ENCODE assay signal across 1 cellular context in genomic region chr13:23620613-23621315, GRCh38.
TF ChIP-seq lines count a peak whose summit lies in the region.

No MANE protein-coding gene starts in this region.

TF ChIP-seq in IMR-90, 13 proteins besides CTCF, POLR2A, EP300 and RAD21 (continued from another document):
- TF ChIP-seq NFE2L2 (IDR thresholded peaks at IDR 0.05; ENCODE audit: low read depth, low read length) (no peak), CHD1 (IDR thresholded peaks at IDR 0.05; ENCODE audit: low read depth, low read length) (no peak), FOS (IDR thresholded peaks at IDR 0.05; ENCODE audit: low read depth, low read length) (no peak)
